Comparison of ENCODE assay signal across 8 cellular contexts in the genomic region with DNA sequence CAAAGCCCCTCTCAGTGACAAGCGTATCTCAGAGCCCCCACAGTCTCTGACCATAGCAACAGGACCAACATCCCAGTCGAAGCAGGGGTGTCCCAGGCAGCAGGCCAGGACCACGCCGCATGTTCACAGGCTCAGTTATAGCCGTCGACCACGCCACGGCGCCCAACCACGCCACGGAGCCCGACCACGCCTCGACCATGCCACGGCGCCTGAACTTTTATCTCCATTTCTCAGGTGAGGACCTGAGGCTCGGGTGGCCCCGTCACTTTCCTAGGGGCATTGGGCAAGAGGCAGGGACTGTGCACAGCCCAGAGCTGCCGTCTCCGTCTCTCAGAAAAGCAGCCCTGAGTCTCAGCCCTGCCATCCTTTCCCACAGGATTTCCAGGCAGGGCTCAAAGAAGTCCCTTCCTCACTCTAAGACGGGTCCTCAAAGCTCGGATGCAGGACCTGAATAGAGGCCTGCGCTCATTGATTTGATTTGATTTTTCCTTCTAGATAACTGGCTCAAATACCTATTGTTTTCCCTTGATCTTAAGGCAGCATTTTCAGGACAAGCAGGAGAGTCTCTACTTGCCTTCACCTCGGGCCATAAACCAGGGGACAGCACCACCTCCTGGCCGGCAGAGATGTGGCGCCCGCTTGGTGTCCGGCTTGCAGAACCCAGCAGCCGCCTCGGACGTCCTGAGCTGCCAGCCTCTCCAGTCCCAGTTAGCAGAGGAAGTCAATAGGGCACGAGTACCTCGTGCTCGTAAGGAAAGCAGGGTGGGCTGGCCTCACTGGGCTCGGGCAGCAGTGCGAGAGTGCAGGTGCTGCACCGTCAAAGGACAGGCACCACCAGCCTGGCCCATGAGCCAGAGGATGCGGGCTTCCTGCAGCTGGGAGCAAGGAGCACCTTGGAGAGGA. TPM values are rescaled to one million over a fixed set of nuclear protein-coding genes. Genes with fewer than 3 reads are reported as not detected.
DNase-seq lines count a peak whose midpoint lies in the region; ATAC-seq, FAIRE-seq and TF ChIP-seq lines count a peak whose summit lies in the region.

No MANE protein-coding gene starts in this region.

- no CpG with 5 or more reads among the region's 38 CpGs for WGBS in neuronal stem cell (ENCODE audit: extremely low coverage in 2 of 2, insufficient read length in 2 of 2, insufficient replicate concordance in 1 of 2), 2 donors

- peak; percentile 82 for TF ChIP-seq CTCF in GM13976 (IDR thresholded peaks at IDR 0.05; ENCODE audit: borderline replicate concordance, control extremely low read depth, extremely low read depth, insufficient read depth, missing control alignments)

- peak overlapping the region; percentile 16 for H3K23ac ChIP-seq in neuronal stem cell (ENCODE audit: low read depth, low read length, poor library complexity)

- H3K36me3 ChIP-seq in neuronal stem cell (replicated peaks in 1 of 2; ENCODE audit: control insufficient read depth in 2 of 2, insufficient read depth in 2 of 2, low read length in 2 of 2), result no peaks in the 10 kb centered on the region

- H3K4me1 ChIP-seq in neuronal stem cell (ENCODE audit: control insufficient read depth in 2 of 2, insufficient read depth in 1 of 2, low read depth in 1 of 2, low read length in 2 of 2), result peaks cover 2 to 10% of the 10 kb centered on the region in 2 donors

- H3K9me3 Mint-ChIP-seq in activated T-cell treated with anti-CD3 and anti-CD28 coated beads, Interleukin-2, amount 50 U/mL, for 24 hours, result no peaks in the 10 kb centered on the region

- H2AFZ ChIP-seq in neuronal stem cell (ENCODE audit: low read length), result peak overlapping the region; percentile 80

- H2BK15ac ChIP-seq in neuronal stem cell (ENCODE audit: low read length), result no peak overlapping the region

- no peaks in the 10 kb centered on the region for H3K79me1 ChIP-seq in neuronal stem cell (ENCODE audit: low read depth, low read length)

- no peak overlapping the region for H3K27ac Mint-ChIP-seq in activated T-cell treated with anti-CD3 and anti-CD28 coated beads, Interleukin-2, amount 50 U/mL, for 24 hours

- no peak for FAIRE-seq in urothelium cell line (lab: Jason Lieb, UNC)

- no peak overlapping the region for H4K91ac ChIP-seq in neuronal stem cell (ENCODE audit: low read depth, low read length, poor library complexity)

- H3K4ac ChIP-seq in neuronal stem cell (ENCODE audit: low read length), result no peak overlapping the region

- no peak overlapping the region for H2BK120ac ChIP-seq in neuronal stem cell (ENCODE audit: low read depth, low read length)

- H3K9me3 ChIP-seq in neuronal stem cell (replicated peaks in 1 of 2; ENCODE audit: control insufficient read depth in 2 of 2, insufficient read depth in 1 of 2, low read depth in 1 of 2, low read length in 2 of 2), result no peaks in the 10 kb centered on the region

- H3K27me3 Mint-ChIP-seq in activated T-cell treated with anti-CD3 and anti-CD28 coated beads, Interleukin-2, amount 50 U/mL, for 24 hours, result peaks cover 11% of the 10 kb centered on the region

- peaks cover 8% of the 10 kb centered on the region for H3K4me1 Mint-ChIP-seq in activated T-cell treated with anti-CD3 and anti-CD28 coated beads, Interleukin-2, amount 50 U/mL, for 24 hours (ENCODE audit: low read depth)

- H2BK5ac ChIP-seq in neuronal stem cell (ENCODE audit: low read length), result no peak overlapping the region

- ATAC-seq in HG03045 (IDR thresholded peaks at IDR 0.05; ENCODE audit: unreplicated experiment), result no peak

- no peak overlapping the region for H3K4me3 ChIP-seq in neuronal stem cell (ENCODE audit: low read length in 2 of 2)

- H2AK5ac ChIP-seq in neuronal stem cell (ENCODE audit: low read depth, low read length), result peak overlapping the region; percentile 13

- H3K4me3 Mint-ChIP-seq in activated T-cell treated with anti-CD3 and anti-CD28 coated beads, Interleukin-2, amount 50 U/mL, for 24 hours, result no peak overlapping the region

- H3K18ac ChIP-seq in neuronal stem cell (ENCODE audit: low read length), result peak overlapping the region; percentile 73

- H3K4me2 ChIP-seq in neuronal stem cell (ENCODE audit: insufficient read depth, low read length, poor library complexity, severe bottlenecking), result no peak overlapping the region

- H3K9ac ChIP-seq in neuronal stem cell (ENCODE audit: low read depth, low read length, poor library complexity), result peak overlapping the region; percentile 94

- H3K36me3 Mint-ChIP-seq in activated T-cell treated with anti-CD3 and anti-CD28 coated beads, Interleukin-2, amount 50 U/mL, for 24 hours (ENCODE audit: low read depth), result no peaks in the 10 kb centered on the region

- DNase-seq in Ammon's horn (ENCODE audit: low spot score), result peak; percentile 81
- peak; percentile 88 for DNase-seq in GM13976 (ENCODE audit: low spot score)
- peak; percentile 56 for DNase-seq in NCI-H226
- DNase-seq in activated T-cell treated with anti-CD3 and anti-CD28 coated beads, Interleukin-2, amount 50 U/mL, for 24 hours, result peak; percentile 58
- peak; percentile 70 for DNase-seq in fibroblast of the conjunctiva (ENCODE audit: low read depth)
- DNase-seq in neuronal stem cell (ENCODE audit: low spot score), result peak; percentile 65
- peak; percentile 89 for DNase-seq in urothelium cell line (ENCODE audit: low spot score)

- H3K14ac ChIP-seq in neuronal stem cell (ENCODE audit: low read length), result no peak overlapping the region

- no peak overlapping the region for H3K27ac ChIP-seq in neuronal stem cell (replicated peaks; ENCODE audit: low read length)

- H3K27me3 ChIP-seq in neuronal stem cell (ENCODE audit: control insufficient read depth in 3 of 3, insufficient read depth in 3 of 3, low read depth in 1 of 3, low read length in 3 of 3), result no peaks in the 10 kb centered on the region

- H2BK12ac ChIP-seq in neuronal stem cell (ENCODE audit: low read length), result no peak overlapping the region

- no peak overlapping the region for H4K8ac ChIP-seq in neuronal stem cell (ENCODE audit: low read depth, low read length)

- in situ Hi-C loops in GM13976 (cut with MboI; ENCODE audit: low sequenced_read_pairs, unreplicated experiment), result loop anchor here (25.0 kb wide), 1 partner anchor 716 kb away; a partner anchor contains a TSS

RNA-seq across cellular contexts. Expression of a gene that starts 38.8 kb away (rescaled TPM):
- 4.5 TPM for polyA plus RNA-seq in neuronal stem cell (2013, experiment 1 of 2)
- 4.9 TPM for polyA plus RNA-seq in neuronal stem cell (2013, experiment 2 of 2)
